20 cellular contexts compared by ENCODE assay signal in genomic region chr3:187813198-187813597, GRCh38.
DNase-seq lines count a peak whose midpoint lies in the region; ATAC-seq, FAIRE-seq and TF ChIP-seq lines count a peak whose summit lies in the region.
"Had no signal": no experiment of that assay in that cellular context is flagged by ENCODE, and none has a peak within 500 bp of the region (broad histone marks: within the 10 kb centered on the region; RNA-seq: fewer than 3 reads in every experiment).

No MANE protein-coding gene starts in this region.

- ATAC-seq in body of pancreas (peak; percentile 66), left lobe of liver (peak; percentile 39), pancreas (peak in 3 of 4 donors; percentile 59 to 80 (median 75))
- ATAC-seq: A549; CD8-positive, alpha-beta T cell had no signal

- 29 to 37% methylated on average over 1 of the region's 1 CpG for WGBS in body of pancreas, 2 donors
- 38% methylated on average over 1 of the region's 1 CpG for WGBS in pancreas, 2 donors

- TF ChIP-seq CTCF in body of pancreas (IDR thresholded peaks at IDR 0.05), result no peak
- no peak for TF ChIP-seq CTCF in pancreas (IDR thresholded peaks at IDR 0.05)

- no peak for TF ChIP-seq POLR2A in body of pancreas (IDR thresholded peaks at IDR 0.05)

- intact Hi-C loops in body of pancreas (cut with DNase I), result no loop called here
- intact Hi-C loops in pancreas (cut with DNase I), result no loop called here

- H3K4me3 ChIP-seq in body of pancreas, result no peak overlapping the region
- H3K4me3 ChIP-seq in pancreas, result no peak overlapping the region
- H3K4me3 ChIP-seq: A549; BLaER1 treated with 17β-estradiol and CSF1 and Interleukin-3, amounts not matched to agents 10 nM and 100 nM had no signal

- FAIRE-seq in pancreas (lab: Jason Lieb, UNC), result no peak
- FAIRE-seq: A549, D721Med, G401.6, GM12891, GM19239 had no signal

- DNase-seq in body of pancreas (peak in 2 of 4 donors; percentile 23 to 32), left lobe of liver (ENCODE audit: low spot score) (no peak), pancreas (peak in 2 of 6 donors; percentile 6 to 44), NCI-H187 treated with DMSO at 0.1 percent for 48 hours (lab: John Stamatoyannopoulos, UW) (no peak), cerebellum (ENCODE audit: low spot score) (no peak)
- DNase-seq: AML-193; Caco-2; Calu3; CD4-positive, alpha-beta T cell; CD8-positive, alpha-beta T cell; DMS79 treated with DMSO at 0.1 percent for 48 hours; GF-D8 had no signal

- H3K36me3 ChIP-seq in body of pancreas (replicated peaks in 1 of 2; ENCODE audit: insufficient read depth in 1 of 2, low read depth in 2 of 2) (no peaks in the 10 kb centered on the region), pancreas (no peaks in the 10 kb centered on the region)
- H3K36me3 ChIP-seq: BLaER1 treated with 17β-estradiol and CSF1 and Interleukin-3, amounts not matched to agents 10 nM and 100 nM had no signal

- H3K27ac ChIP-seq in body of pancreas, result no peak overlapping the region
- no peak overlapping the region for H3K27ac ChIP-seq in pancreas
- H3K27ac ChIP-seq: 22Rv1; BLaER1 treated with 17β-estradiol and CSF1 and Interleukin-3, amounts not matched to agents 10 nM and 100 nM; C4-2B had no signal

- H3K9me3 ChIP-seq in body of pancreas, result no peaks in the 10 kb centered on the region
- H3K9me3 ChIP-seq in pancreas, result no peaks in the 10 kb centered on the region
- H3K9me3 ChIP-seq: A549, Caco-2 had no signal

- H3K27me3 ChIP-seq in body of pancreas (no peaks in the 10 kb centered on the region), pancreas (no peaks in the 10 kb centered on the region)
- H3K27me3 ChIP-seq: BLaER1 treated with 17β-estradiol and CSF1 and Interleukin-3, amounts not matched to agents 10 nM and 100 nM had no signal

- H3K4me1 ChIP-seq in body of pancreas, result peaks cover 29% of the 10 kb centered on the region
- peaks cover 0 to 20% (median 6%) of the 10 kb centered on the region in 3 donors for H3K4me1 ChIP-seq in pancreas
